In the genomic region with DNA sequence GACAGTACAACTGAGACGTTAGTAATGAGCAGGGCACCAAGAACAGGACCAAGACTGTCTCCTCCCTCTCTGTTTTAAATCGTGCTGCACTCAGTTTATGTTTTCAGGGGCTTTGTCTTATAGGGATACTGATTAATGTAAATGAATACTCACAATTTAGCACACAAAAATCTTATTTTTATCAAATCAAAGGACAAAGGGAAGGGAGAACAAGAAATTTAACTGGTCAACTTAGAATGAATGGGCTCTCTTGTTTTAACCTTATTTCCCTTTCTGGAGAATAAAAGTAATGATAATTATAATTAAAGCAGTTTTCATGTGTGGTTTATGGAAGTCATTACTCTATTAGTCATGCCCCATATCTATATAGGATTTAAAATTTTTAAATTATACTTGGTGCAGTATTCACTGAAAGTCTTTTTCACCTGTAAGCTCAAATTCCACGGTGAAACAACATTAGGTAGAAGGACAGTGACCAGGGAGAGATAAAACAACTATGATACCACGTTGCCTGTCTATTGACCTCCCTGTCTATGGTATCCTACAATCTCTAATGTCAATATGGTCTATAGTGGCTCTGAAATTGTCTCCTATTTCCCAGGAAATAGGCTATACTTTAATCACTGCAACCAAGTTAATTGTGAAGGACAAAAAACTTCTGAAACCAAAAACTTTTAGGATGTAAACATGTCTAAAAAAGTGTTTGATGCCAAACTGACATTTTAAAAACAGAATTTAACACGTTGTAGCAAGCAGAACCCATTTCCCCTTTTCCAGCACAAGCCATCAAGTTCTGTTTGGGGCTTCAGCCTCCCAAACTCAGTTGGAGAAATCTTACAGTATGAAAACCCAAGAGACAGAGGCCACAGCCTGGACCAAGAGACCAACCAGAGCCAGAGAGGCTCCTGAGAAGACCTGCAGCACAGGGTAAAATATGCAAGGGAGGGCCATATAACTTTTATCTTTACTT, we compare ENCODE assay signal across 1 cellular context.
TF ChIP-seq lines count a peak whose summit lies in the region.

No MANE protein-coding gene starts in this region.

TF ChIP-seq in WTC11, 78 proteins besides CTCF, POLR2A, EP300 and RAD21 (continued from another document):
- no peak for TF ChIP-seq ZNF512 (CRISPR knock-in tag; IDR thresholded peaks at IDR 0.05; ENCODE audit: borderline replicate concordance)
- no peak for TF ChIP-seq HMGA2 (CRISPR knock-in tag; IDR thresholded peaks at IDR 0.05)
- TF ChIP-seq FOXP1 (CRISPR knock-in tag; IDR thresholded peaks at IDR 0.05; ENCODE audit: borderline replicate concordance) = no peak
- TF ChIP-seq CDX4 (CRISPR knock-in tag; IDR thresholded peaks at IDR 0.05; ENCODE audit: borderline replicate concordance) = no peak
- TF ChIP-seq, protein P1, sequence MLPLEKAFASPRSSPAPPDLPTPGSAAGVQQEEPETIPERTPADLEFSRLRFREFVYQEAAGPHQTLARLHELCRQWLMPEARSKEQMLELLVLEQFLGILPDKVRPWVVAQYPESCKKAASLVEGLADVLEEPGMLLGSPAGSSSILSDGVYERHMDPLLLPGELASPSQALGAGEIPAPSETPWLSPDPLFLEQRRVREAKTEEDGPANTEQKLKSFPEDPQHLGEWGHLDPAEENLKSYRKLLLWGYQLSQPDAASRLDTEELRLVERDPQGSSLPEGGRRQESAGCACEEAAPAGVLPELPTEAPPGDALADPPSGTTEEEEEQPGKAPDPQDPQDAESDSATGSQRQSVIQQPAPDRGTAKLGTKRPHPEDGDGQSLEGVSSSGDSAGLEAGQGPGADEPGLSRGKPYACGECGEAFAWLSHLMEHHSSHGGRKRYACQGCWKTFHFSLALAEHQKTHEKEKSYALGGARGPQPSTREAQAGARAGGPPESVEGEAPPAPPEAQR (CRISPR knock-in tag; IDR thresholded peaks at IDR 0.05) = no peak
- TF ChIP-seq, protein P2, sequence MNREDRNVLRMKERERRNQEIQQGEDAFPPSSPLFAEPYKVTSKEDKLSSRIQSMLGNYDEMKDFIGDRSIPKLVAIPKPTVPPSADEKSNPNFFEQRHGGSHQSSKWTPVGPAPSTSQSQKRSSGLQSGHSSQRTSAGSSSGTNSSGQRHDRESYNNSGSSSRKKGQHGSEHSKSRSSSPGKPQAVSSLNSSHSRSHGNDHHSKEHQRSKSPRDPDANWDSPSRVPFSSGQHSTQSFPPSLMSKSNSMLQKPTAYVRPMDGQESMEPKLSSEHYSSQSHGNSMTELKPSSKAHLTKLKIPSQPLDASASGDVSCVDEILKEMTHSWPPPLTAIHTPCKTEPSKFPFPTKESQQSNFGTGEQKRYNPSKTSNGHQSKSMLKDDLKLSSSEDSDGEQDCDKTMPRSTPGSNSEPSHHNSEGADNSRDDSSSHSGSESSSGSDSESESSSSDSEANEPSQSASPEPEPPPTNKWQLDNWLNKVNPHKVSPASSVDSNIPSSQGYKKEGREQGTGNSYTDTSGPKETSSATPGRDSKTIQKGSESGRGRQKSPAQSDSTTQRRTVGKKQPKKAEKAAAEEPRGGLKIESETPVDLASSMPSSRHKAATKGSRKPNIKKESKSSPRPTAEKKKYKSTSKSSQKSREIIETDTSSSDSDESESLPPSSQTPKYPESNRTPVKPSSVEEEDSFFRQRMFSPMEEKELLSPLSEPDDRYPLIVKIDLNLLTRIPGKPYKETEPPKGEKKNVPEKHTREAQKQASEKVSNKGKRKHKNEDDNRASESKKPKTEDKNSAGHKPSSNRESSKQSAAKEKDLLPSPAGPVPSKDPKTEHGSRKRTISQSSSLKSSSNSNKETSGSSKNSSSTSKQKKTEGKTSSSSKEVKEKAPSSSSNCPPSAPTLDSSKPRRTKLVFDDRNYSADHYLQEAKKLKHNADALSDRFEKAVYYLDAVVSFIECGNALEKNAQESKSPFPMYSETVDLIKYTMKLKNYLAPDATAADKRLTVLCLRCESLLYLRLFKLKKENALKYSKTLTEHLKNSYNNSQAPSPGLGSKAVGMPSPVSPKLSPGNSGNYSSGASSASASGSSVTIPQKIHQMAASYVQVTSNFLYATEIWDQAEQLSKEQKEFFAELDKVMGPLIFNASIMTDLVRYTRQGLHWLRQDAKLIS (CRISPR knock-in tag; IDR thresholded peaks at IDR 0.05; ENCODE audit: borderline replicate concordance) = no peak
- no peak for TF ChIP-seq NR1H2 (CRISPR knock-in tag; IDR thresholded peaks at IDR 0.05)
- no peak for TF ChIP-seq TP53 (CRISPR knock-in tag; IDR thresholded peaks at IDR 0.05)
- no peak for TF ChIP-seq ZNF138 (CRISPR knock-in tag; conservative IDR thresholded peaks at IDR 0.05)
